In genomic region chr20:31716818-31717477, GRCh38 we compare ENCODE assay signal across 10 cellular contexts. TPM values are rescaled to one million over a fixed set of nuclear protein-coding genes. Genes with fewer than 3 reads are reported as not detected.
DNase-seq lines count a peak whose midpoint lies in the region; ATAC-seq and TF ChIP-seq lines count a peak whose summit lies in the region.
"Had no signal": no experiment of that assay in that cellular context is flagged by ENCODE, and none has a peak within 500 bp of the region (broad histone marks: within the 10 kb centered on the region; RNA-seq: fewer than 3 reads in every experiment).

No MANE protein-coding gene starts in this region.

- DNase-seq in NCI-H82 (lab: John Stamatoyannopoulos, UW) = peak; percentile 67
- no peak for DNase-seq in NCI-H82 treated with DMSO at 0.1 percent for 48 hours (lab: John Stamatoyannopoulos, UW; ENCODE audit: unreplicated experiment)
- no peak for DNase-seq in esophagus muscularis mucosa (ENCODE audit: extremely low spot score)
- no peak for DNase-seq in stimulated activated effector memory CD8-positive, alpha-beta T cell treated with anti-CD3 and anti-CD28 coated beads, Interleukin-12 subunit alpha, Interleukin-12 subunit beta, amount 100 ng/mL, for 72 hours (ENCODE audit: low spot score in 2 of 2)
- no peak for DNase-seq in Ammon's horn (ENCODE audit: low spot score)
- no peak for DNase-seq in NAMALWA (ENCODE audit: low spot score)
- no peak for DNase-seq in NCI-H1092 (lab: John Stamatoyannopoulos, UW)

- WGBS in esophagus muscularis mucosa = 63% methylated on average over 5 of the region's 5 CpGs

- ATAC-seq in stimulated activated effector memory CD8-positive, alpha-beta T cell treated with anti-CD3 and anti-CD28 coated beads, Interleukin-12 subunit alpha, Interleukin-12 subunit beta, amount 100 ng/mL, for 72 hours = peak; percentile 19

- H3K4me2 ChIP-seq in OCI-LY3 (ENCODE audit: low read length) = peak overlapping the region; percentile 95

- H3K79me2 ChIP-seq in OCI-LY3 (ENCODE audit: low read length) = peaks cover 96% of the 10 kb centered on the region

- H3K27ac Mint-ChIP-seq in stimulated activated effector memory CD8-positive, alpha-beta T cell treated with anti-CD3 and anti-CD28 coated beads, Interleukin-12 subunit alpha, Interleukin-12 subunit beta, amount 100 ng/mL, for 72 hours = peak overlapping the region; percentile 97

- H3K4me1 Mint-ChIP-seq in stimulated activated effector memory CD8-positive, alpha-beta T cell treated with anti-CD3 and anti-CD28 coated beads, Interleukin-12 subunit alpha, Interleukin-12 subunit beta, amount 100 ng/mL, for 72 hours = peaks cover 61% of the 10 kb centered on the region

- H3K9ac ChIP-seq in OCI-LY3 (ENCODE audit: low read length) = peak overlapping the region; percentile 60

- H3K4me3 ChIP-seq in OCI-LY3 (ENCODE audit: low read length) (peak overlapping the region; percentile 65), esophagus muscularis mucosa (peak overlapping the region; percentile 5 to 78 (median 51))
- H3K4me3 ChIP-seq: cardiac muscle cell had no signal

- no peak overlapping the region for H2AFZ ChIP-seq in OCI-LY3 (ENCODE audit: low read depth, low read length)

- H3K9me3 ChIP-seq in OCI-LY3 (ENCODE audit: insufficient read depth, low read length) (no peaks in the 10 kb centered on the region), esophagus muscularis mucosa (no peaks in the 10 kb centered on the region)

- TF ChIP-seq EP300 in esophagus muscularis mucosa (IDR thresholded peaks at IDR 0.05) = no peak

- H3K27me3 ChIP-seq in OCI-LY3 (ENCODE audit: low read depth, low read length) (no peaks in the 10 kb centered on the region), esophagus muscularis mucosa (no peaks in the 10 kb centered on the region)
- H3K27me3 ChIP-seq: cardiac muscle cell had no signal

- H3K27ac ChIP-seq in OCI-LY3 (ENCODE audit: low read length) (peak overlapping the region; percentile 92), esophagus muscularis mucosa (replicated peaks in 1 of 4) (peak overlapping the region; percentile 93 to 99 (median 96))
- H3K27ac ChIP-seq: 22Rv1, cardiac muscle cell had no signal

- intact Hi-C loops in esophagus muscularis mucosa (cut with DNase I) = no loop called here

- peaks cover 100% of the 10 kb centered on the region for H3K36me3 Mint-ChIP-seq in stimulated activated effector memory CD8-positive, alpha-beta T cell treated with anti-CD3 and anti-CD28 coated beads, Interleukin-12 subunit alpha, Interleukin-12 subunit beta, amount 100 ng/mL, for 72 hours

- peak overlapping the region; percentile 96 for H3K4me3 Mint-ChIP-seq in stimulated activated effector memory CD8-positive, alpha-beta T cell treated with anti-CD3 and anti-CD28 coated beads, Interleukin-12 subunit alpha, Interleukin-12 subunit beta, amount 100 ng/mL, for 72 hours

- no peak for TF ChIP-seq POLR2A in esophagus muscularis mucosa (IDR thresholded peaks at IDR 0.05; ENCODE audit: low read depth)

- TF ChIP-seq CTCF in OCI-LY3 (IDR thresholded peaks at IDR 0.05; ENCODE audit: low read depth, low read length) = no peak
- no peak for TF ChIP-seq CTCF in esophagus muscularis mucosa (IDR thresholded peaks at IDR 0.05)

- H3K4me1 ChIP-seq in OCI-LY3 (ENCODE audit: low read length) (peaks cover 71% of the 10 kb centered on the region), esophagus muscularis mucosa (peaks cover 71 to 100% (median 94%) of the 10 kb centered on the region in 4 donors)

- peaks cover 8% of the 10 kb centered on the region for H4K20me1 ChIP-seq in OCI-LY3 (ENCODE audit: insufficient read depth, low read length)

- H3K36me3 ChIP-seq in OCI-LY3 (replicated peaks; ENCODE audit: low read depth, low read length) = peaks cover 67% of the 10 kb centered on the region
- H3K36me3 ChIP-seq in esophagus muscularis mucosa = peaks cover 0 to 64% (median 14%) of the 10 kb centered on the region in 4 donors
- H3K36me3 ChIP-seq: cardiac muscle cell had no signal

- H3K9me3 Mint-ChIP-seq in stimulated activated effector memory CD8-positive, alpha-beta T cell treated with anti-CD3 and anti-CD28 coated beads, Interleukin-12 subunit alpha, Interleukin-12 subunit beta, amount 100 ng/mL, for 72 hours = no peaks in the 10 kb centered on the region

RNA-seq across cellular contexts. Expression of gene BCL2L1, which starts 5.7 kb away (rescaled TPM):
- total RNA-seq in esophagus muscularis mucosa = 100 to 1,000 TPM in 3 of 4 donors, 10 to 100 TPM in 1; 94.3 to 181 (median 140) TPM

RNA-seq across cellular contexts. Expression of gene TPX2, which starts 22.1 kb away (rescaled TPM):
- total RNA-seq in esophagus muscularis mucosa = 1 to 10 TPM in 1 of 4 donors, under 1 TPM in 3; under 0.01 to 1.1 (median 0.38) TPM
